17 cellular contexts compared by ENCODE assay signal in the genomic region with DNA sequence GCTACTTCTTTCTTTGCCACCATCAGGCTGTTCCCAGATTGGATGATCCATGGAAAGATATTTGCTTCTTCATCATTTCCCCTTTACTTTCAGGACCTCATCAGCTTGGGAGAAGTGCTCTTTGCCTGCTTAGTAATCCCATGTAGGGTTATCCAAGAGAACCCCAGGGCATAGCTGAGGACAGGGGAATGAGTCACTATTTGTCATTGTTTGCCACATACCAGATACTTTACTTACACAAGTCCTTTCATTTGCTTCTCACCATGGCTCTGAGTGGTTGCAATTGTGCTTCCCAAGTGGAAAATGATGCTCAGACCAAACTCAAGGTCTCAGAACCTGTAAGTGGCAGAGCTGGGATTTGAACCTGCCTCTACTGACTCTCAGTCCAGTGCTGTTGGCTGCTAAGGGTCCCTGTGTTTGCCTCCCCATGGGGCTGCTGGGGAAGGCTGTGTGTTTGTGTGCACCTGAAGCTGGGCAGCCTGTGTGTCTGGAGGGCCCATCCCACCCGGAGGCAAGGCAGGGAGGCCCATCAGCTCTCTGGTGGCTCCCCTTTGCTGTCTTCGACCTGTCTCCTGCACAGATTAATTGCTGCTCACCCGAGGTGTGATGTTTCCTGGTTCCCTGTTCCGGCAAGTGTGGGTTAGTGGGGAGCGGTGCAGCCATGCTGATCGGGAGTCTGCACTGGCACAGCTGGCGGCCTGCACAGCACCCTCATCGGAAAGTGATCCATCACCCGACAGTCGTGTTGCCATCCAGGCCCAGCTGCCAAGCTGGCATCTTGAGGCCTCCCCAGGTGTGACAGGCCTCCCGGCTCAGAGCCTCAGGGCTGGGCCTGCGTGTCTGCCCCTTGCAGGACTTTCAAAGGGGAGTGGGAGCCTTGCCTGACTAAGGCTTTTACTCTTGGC.
A peak's percentile ranks its signal among the peaks of the same experiment; 100 is the strongest.
DNase-seq lines count a peak whose midpoint lies in the region; ATAC-seq and TF ChIP-seq lines count a peak whose summit lies in the region.
"Had no signal": no experiment of that assay in that cellular context is flagged by ENCODE, and none has a peak within 500 bp of the region (broad histone marks: within the 10 kb centered on the region; RNA-seq: fewer than 3 reads in every experiment).

No MANE protein-coding gene starts in this region.

- H3K18ac ChIP-seq in neuronal stem cell (ENCODE audit: low read length) = peak overlapping the region; percentile 42

- no peak overlapping the region for H2BK15ac ChIP-seq in neuronal stem cell (ENCODE audit: low read length)

- H3K4me1 ChIP-seq in neuronal stem cell (ENCODE audit: control insufficient read depth in 2 of 2, insufficient read depth in 1 of 2, low read depth in 1 of 2, low read length in 2 of 2) (no peaks in the 10 kb centered on the region), esophagus squamous epithelium (peaks cover 0 to 17% (median 0%) of the 10 kb centered on the region in 3 donors)
- H3K4me1 ChIP-seq: ascending aorta had no signal

- ATAC-seq in HG02981 (IDR thresholded peaks at IDR 0.05; ENCODE audit: unreplicated experiment) = no peak
- ATAC-seq: activated T-cell treated with anti-CD3 and anti-CD28 coated beads, Interleukin-2, amount 50 U/mL, for 4 hours had no signal

- peaks cover 31% of the 10 kb centered on the region for H3K27me3 Mint-ChIP-seq in mesothelial cell of epicardium (ENCODE audit: low read depth)

- H3K9me3 Mint-ChIP-seq in mesothelial cell of epicardium = peaks cover 8% of the 10 kb centered on the region

- no peak overlapping the region for H3K27ac Mint-ChIP-seq in mesothelial cell of epicardium

- no peak overlapping the region for H2BK12ac ChIP-seq in neuronal stem cell (ENCODE audit: low read length)

- no peak overlapping the region for H2BK5ac ChIP-seq in neuronal stem cell (ENCODE audit: low read length)

- no peak overlapping the region for H4K8ac ChIP-seq in neuronal stem cell (ENCODE audit: low read depth, low read length)

- WGBS in neuronal stem cell (ENCODE audit: extremely low coverage in 2 of 2, insufficient read length in 2 of 2, insufficient replicate concordance in 1 of 2), 2 donors = no CpG with 5 or more reads among the region's 12 CpGs
- 55 to 80% methylated on average over 1 to 9 of the region's 12 CpGs for WGBS in esophagus squamous epithelium, 2 donors

- H3K4me2 ChIP-seq in neuronal stem cell (ENCODE audit: insufficient read depth, low read length, poor library complexity, severe bottlenecking) = no peak overlapping the region

- H3K9ac ChIP-seq in neuronal stem cell (ENCODE audit: low read depth, low read length, poor library complexity) = no peak overlapping the region

- H3K36me3 Mint-ChIP-seq in mesothelial cell of epicardium = no peaks in the 10 kb centered on the region

- H3K79me1 ChIP-seq in neuronal stem cell (ENCODE audit: low read depth, low read length) = no peaks in the 10 kb centered on the region

- no peak overlapping the region for H3K14ac ChIP-seq in neuronal stem cell (ENCODE audit: low read length)

- no peaks in the 10 kb centered on the region for H3K4me1 Mint-ChIP-seq in mesothelial cell of epicardium

- H3K27me3 ChIP-seq in neuronal stem cell (ENCODE audit: control insufficient read depth in 3 of 3, insufficient read depth in 3 of 3, low read depth in 1 of 3, low read length in 3 of 3) (no peaks in the 10 kb centered on the region), esophagus squamous epithelium (peaks cover 0 to 9% (median 0%) of the 10 kb centered on the region in 4 donors)
- H3K27me3 ChIP-seq: ascending aorta had no signal

- no peak overlapping the region for H3K4me3 Mint-ChIP-seq in mesothelial cell of epicardium
- H3K4me3 Mint-ChIP-seq: activated T-cell treated with anti-CD3 and anti-CD28 coated beads, Interleukin-2, amount 50 U/mL, for 4 hours had no signal

- H3K23ac ChIP-seq in neuronal stem cell (ENCODE audit: low read depth, low read length, poor library complexity) = no peak overlapping the region

- no peak overlapping the region for H2AK5ac ChIP-seq in neuronal stem cell (ENCODE audit: low read depth, low read length)

- TF ChIP-seq CTCF in NB4 (IDR thresholded peaks at IDR 0.05; ENCODE audit: low read depth, low read length) (no peak), mesothelial cell of epicardium (IDR thresholded peaks at IDR 0.05; ENCODE audit: unreplicated experiment) (no peak), esophagus squamous epithelium (IDR thresholded peaks at IDR 0.05) (no peak)

- H4K91ac ChIP-seq in neuronal stem cell (ENCODE audit: low read depth, low read length, poor library complexity) = no peak overlapping the region

- H3K36me3 ChIP-seq in neuronal stem cell (replicated peaks in 1 of 2; ENCODE audit: control insufficient read depth in 2 of 2, insufficient read depth in 2 of 2, low read length in 2 of 2) (no peaks in the 10 kb centered on the region), esophagus squamous epithelium (no peaks in the 10 kb centered on the region)
- H3K36me3 ChIP-seq: ascending aorta, neutrophil, thoracic aorta had no signal

- intact Hi-C loops in esophagus squamous epithelium (cut with DNase I) = no loop called here

- H3K9me3 ChIP-seq in neuronal stem cell (replicated peaks in 1 of 2; ENCODE audit: control insufficient read depth in 2 of 2, insufficient read depth in 1 of 2, low read depth in 1 of 2, low read length in 2 of 2) = no peaks in the 10 kb centered on the region
- no peaks in the 10 kb centered on the region for H3K9me3 ChIP-seq in esophagus squamous epithelium
- H3K9me3 ChIP-seq: ascending aorta, neutrophil, thoracic aorta had no signal

- no peak overlapping the region for H3K4me3 ChIP-seq in NB4 (ENCODE audit: low read depth, low read length)
- no peak overlapping the region for H3K4me3 ChIP-seq in neuronal stem cell (ENCODE audit: low read length in 2 of 2)
- no peak overlapping the region for H3K4me3 ChIP-seq in esophagus squamous epithelium
- H3K4me3 ChIP-seq: ascending aorta, skin epidermis, thoracic aorta had no signal

- H3K4ac ChIP-seq in neuronal stem cell (ENCODE audit: low read length) = no peak overlapping the region

- H3K27ac ChIP-seq in epithelial cell of prostate (no peak overlapping the region), neuronal stem cell (replicated peaks; ENCODE audit: low read length) (no peak overlapping the region), esophagus squamous epithelium (no peak overlapping the region)
- H3K27ac ChIP-seq: ascending aorta, neutrophil, thoracic aorta had no signal

- no peak overlapping the region for H2AFZ ChIP-seq in neuronal stem cell (ENCODE audit: low read length)

- no peak overlapping the region for H2BK120ac ChIP-seq in neuronal stem cell (ENCODE audit: low read depth, low read length)

- no peak for TF ChIP-seq POLR2A in NB4 (IDR thresholded peaks at IDR 0.05; ENCODE audit: extremely low read depth, insufficient read length)
- no peak for TF ChIP-seq POLR2A in esophagus squamous epithelium (IDR thresholded peaks at IDR 0.05)

- peak; percentile 13 for DNase-seq in GM04504 (ENCODE audit: low read depth)
- peak; percentile 8 for DNase-seq in NB4 (ENCODE audit: low read depth)
- peak; percentile 80 for DNase-seq in epithelial cell of prostate (ENCODE audit: low read depth, low spot score)
- no peak for DNase-seq in neuronal stem cell (ENCODE audit: low spot score)
- DNase-seq in mesothelial cell of epicardium (ENCODE audit: low spot score in 2 of 2, unreplicated experiment in 2 of 2) = no peak
- DNase-seq in esophagus squamous epithelium (lab: John Stamatoyannopoulos, UW) = no peak
- no peak for DNase-seq in stimulated activated naive CD4-positive, alpha-beta T cell treated with Interleukin-2 at 50 U/mL for 16 hours (lab: John Stamatoyannopoulos, UW)
- DNase-seq: activated CD4-positive, alpha-beta T cell treated with anti-CD3 and anti-CD28 coated beads for 1 hour; activated T-cell treated with anti-CD3 and anti-CD28 coated beads, Interleukin-2, amount 50 U/mL, for 4 hours; effector CD8-positive, alpha-beta T cell; head of caudate nucleus; NCI-H69 had no signal

Comparison
In these comparisons a context has a peak if more than half of its experiments do, and no peak if none do; other contexts are left out.
1. DNase-seq: peak in GM04504 (single experiment), NB4 (single experiment) and epithelial cell of prostate (single experiment); none in neuronal stem cell (single experiment), mesothelial cell of epicardium (0 of 2), esophagus squamous epithelium (single experiment) and stimulated activated naive CD4-positive, alpha-beta T cell treated with Interleukin-2 at 50 U/mL for 16 hours (single experiment).